ENCODE assay signal across 17 cellular contexts in genomic region chr20:49850463-49851233, GRCh38. TPM values are rescaled to one million over a fixed set of nuclear protein-coding genes. Genes with fewer than 3 reads are reported as not detected.
DNase-seq lines count a peak whose midpoint lies in the region; ATAC-seq and TF ChIP-seq lines count a peak whose summit lies in the region.
"Had no signal": no experiment of that assay in that cellular context is flagged by ENCODE, and none has a peak within 500 bp of the region (broad histone marks: within the 10 kb centered on the region; RNA-seq: fewer than 3 reads in every experiment).

No MANE protein-coding gene starts in this region.

- H3K27ac Mint-ChIP-seq in CD4-positive, alpha-beta memory T cell, result peak overlapping the region in 5 of 7 donors; percentile 1 to 74 (median 19)
- H3K27ac Mint-ChIP-seq: progenitor cell of endocrine pancreas had no signal

- H3K27me3 ChIP-seq in CD4-positive, alpha-beta memory T cell (ENCODE audit: insufficient read depth, low read length), result no peaks in the 10 kb centered on the region
- H3K27me3 ChIP-seq in esophagus (ENCODE audit: control insufficient read depth in 1 of 2, insufficient read depth in 2 of 2, low read length in 2 of 2), result no peaks in the 10 kb centered on the region
- H3K27me3 ChIP-seq: gastroesophageal sphincter, vagina had no signal

- no peak overlapping the region for H3K4me3 ChIP-seq in CD4-positive, alpha-beta memory T cell (ENCODE audit: low read length in 2 of 2)
- no peak overlapping the region for H3K4me3 ChIP-seq in esophagus (ENCODE audit: low read depth in 1 of 2, low read length in 2 of 2)
- H3K4me3 ChIP-seq: gastroesophageal sphincter, GM23248, lung, vagina had no signal

- no peaks in the 10 kb centered on the region for H3K9me3 ChIP-seq in CD4-positive, alpha-beta memory T cell (ENCODE audit: control insufficient read depth in 1 of 2, low read length in 2 of 2)
- no peaks in the 10 kb centered on the region for H3K9me3 ChIP-seq in esophagus (ENCODE audit: control insufficient read depth in 2 of 2, insufficient read depth in 1 of 2, low read depth in 1 of 2, low read length in 1 of 2)
- H3K9me3 ChIP-seq: gastroesophageal sphincter, vagina had no signal

- in situ Hi-C loops in GM13976 (cut with MboI; ENCODE audit: low sequenced_read_pairs, unreplicated experiment), result loop anchor here (25.0 kb wide), 1 partner anchor 513 kb away; no protein-coding TSS in a partner anchor

- TF ChIP-seq CTCF in RWPE1 (conservative IDR thresholded peaks at IDR 0.05; ENCODE audit: low read depth), result no peak
- TF ChIP-seq CTCF in GM13976 (IDR thresholded peaks at IDR 0.05; ENCODE audit: borderline replicate concordance, control extremely low read depth, extremely low read depth, insufficient read depth, missing control alignments), result no peak

- no peak for DNase-seq in CD4-positive, alpha-beta memory T cell
- DNase-seq in RWPE1 (ENCODE audit: low spot score), result no peak
- DNase-seq in retina, result peak; percentile 8
- DNase-seq in GM13976 (ENCODE audit: low spot score), result no peak
- no peak for DNase-seq in NCI-H1930 (lab: John Stamatoyannopoulos, UW)
- DNase-seq: activated T-cell treated with anti-CD3 and anti-CD28 coated beads, Interleukin-2, amount 50 U/mL, for 1 hour; CD8-positive, alpha-beta memory T cell; GM23248; NCI-H1694 treated with DMSO at 0.1 percent for 48 hours had no signal

- H3K27ac ChIP-seq in CD4-positive, alpha-beta memory T cell (ENCODE audit: low read depth, low read length), result no peak overlapping the region
- H3K27ac ChIP-seq in RWPE1 (peak overlapping the region; percentile 62), esophagus (ENCODE audit: low read depth in 2 of 2, low read length in 1 of 2) (peak overlapping the region; percentile 62 to 65)
- H3K27ac ChIP-seq: GM23248, vagina had no signal

- intact Hi-C loops in CD4-positive, alpha-beta memory T cell (cut with micrococcal nuclease), result no loop called here

- WGBS in esophagus, 2 donors, result 55 to 57% methylated on average over 8 of the region's 8 CpGs

- peaks cover 40% of the 10 kb centered on the region for H3K36me3 ChIP-seq in CD4-positive, alpha-beta memory T cell (ENCODE audit: insufficient read depth, low read length)
- H3K36me3 ChIP-seq in esophagus (ENCODE audit: control insufficient read depth in 2 of 2, insufficient read depth in 2 of 2, low read length in 1 of 2), result peaks cover 2 to 15% of the 10 kb centered on the region in 2 donors

- no peaks in the 10 kb centered on the region for H3K27me3 Mint-ChIP-seq in CD4-positive, alpha-beta memory T cell
- H3K27me3 Mint-ChIP-seq: CD8-positive, alpha-beta memory T cell; progenitor cell of endocrine pancreas had no signal

- POLR2A ChIA-PET in CD4-positive, alpha-beta memory T cell (lab: Charles Lee; ENCODE audit: partially characterized antibody), result no interaction called here
- POLR2A ChIA-PET in RWPE1 (lab: Yijun Ruan, JAX; ENCODE audit: low non-redundant PET), result interaction anchor here (0.6 kb wide), 1 partner anchor 9 kb away, joined by 14 read pairs; no protein-coding TSS in a partner anchor

- no peak for ATAC-seq in HG03520 (IDR thresholded peaks at IDR 0.05; ENCODE audit: unreplicated experiment)
- ATAC-seq in GM21737 (IDR thresholded peaks at IDR 0.05; ENCODE audit: unreplicated experiment), result no peak
- ATAC-seq: gastroesophageal sphincter, HepG2 had no signal

- H3K9me3 Mint-ChIP-seq in CD4-positive, alpha-beta memory T cell, result no peaks in the 10 kb centered on the region
- H3K9me3 Mint-ChIP-seq: CD8-positive, alpha-beta memory T cell had no signal

- peaks cover 52 to 67% of the 10 kb centered on the region in 2 donors for H3K36me3 Mint-ChIP-seq in CD4-positive, alpha-beta memory T cell

- peaks cover 12% of the 10 kb centered on the region for H3K4me1 ChIP-seq in CD4-positive, alpha-beta memory T cell (ENCODE audit: insufficient read depth, low read length)
- H3K4me1 ChIP-seq in esophagus (ENCODE audit: control insufficient read depth in 2 of 2, insufficient read depth in 2 of 2, low read length in 1 of 2), result peaks cover 2 to 7% of the 10 kb centered on the region in 2 donors

- CTCF ChIA-PET in CD4-positive, alpha-beta memory T cell (lab: Charles Lee; ENCODE audit: partially characterized antibody), result interaction anchor here (1.1 to 1.6 kb wide), 2 partner anchors 240 to 242 kb away, joined by 4 read pairs; no protein-coding TSS in a partner anchor
- CTCF ChIA-PET in RWPE1 (lab: Yijun Ruan, JAX), result interaction anchor here (0.6 to 2.7 kb wide), 6 partner anchors 20 to 333 kb away, joined by 3 to 9 read pairs (median 4); no protein-coding TSS in a partner anchor

- H3K4me1 Mint-ChIP-seq in CD4-positive, alpha-beta memory T cell, result peaks cover 5 to 18% (median 13%) of the 10 kb centered on the region in 4 donors

- peak overlapping the region in 1 of 8 donors; percentile 7 for H3K4me3 Mint-ChIP-seq in CD4-positive, alpha-beta memory T cell
- H3K4me3 Mint-ChIP-seq: CD8-positive, alpha-beta memory T cell had no signal

RNA-seq across cellular contexts. Expression of gene SLC9A8, which starts 38.0 kb away (rescaled TPM):
- total RNA-seq in CD4-positive, alpha-beta memory T cell, result 10 to 100 TPM; 24.4 to 25.6 TPM
- polyA plus RNA-seq in CD4-positive, alpha-beta memory T cell, result 1 to 10 TPM; 3.4 to 9.5 TPM
- 10 to 100 TPM; 11.5 to 16.6 TPM for polyA plus RNA-seq in esophagus
